ENCODE assay signal across 38 cellular contexts in genomic region chr20:53438368-53438767, GRCh38.
"Had no signal": no experiment of that assay in that cellular context is flagged by ENCODE, and none has a peak within 500 bp of the region (broad histone marks: within the 10 kb centered on the region; RNA-seq: fewer than 3 reads in every experiment).

No MANE protein-coding gene starts in this region.

- H3K4me3 ChIP-seq: adrenal gland, ascending aorta, body of pancreas, breast epithelium, cardiac muscle cell had no signal

- ATAC-seq: activated naive CD4-positive, alpha-beta T cell treated with anti-CD3 and anti-CD28 coated beads, Interleukin-2, amount 50 U/mL, for 72 hours; activated naive CD8-positive, alpha-beta T cell treated with anti-CD3 and anti-CD28 coated beads, Interleukin-2, amount 50 U/mL, for 24 hours; activated T-cell treated with anti-CD3 and anti-CD28 coated beads, Interleukin-2, amount 50 U/mL, for 4 hours; activated T-cell treated with anti-CD3 and anti-CD28 coated beads, Interleukin-2, amount 50 U/mL, for 72 hours; activated T-helper 17 cell treated with anti-CD3 and anti-CD28 coated beads, Interleukin-2, amount 50 U/mL, for 72 hours; body of pancreas had no signal

- H3K9me3 Mint-ChIP-seq: activated naive CD4-positive, alpha-beta T cell treated with anti-CD3 and anti-CD28 coated beads for 36 hours; activated naive CD4-positive, alpha-beta T cell treated with anti-CD3 and anti-CD28 coated beads, Interleukin-2, amount 50 U/mL, for 24 hours; activated naive CD8-positive, alpha-beta T cell treated with anti-CD3 and anti-CD28 coated beads, Interleukin-2, amount 50 U/mL, for 24 hours; activated T-cell treated with anti-CD3 and anti-CD28 coated beads, Interleukin-2, amount 50 U/mL, for 24 hours; activated T-cell treated with anti-CD3 and anti-CD28 coated beads, Interleukin-2, amount 50 U/mL, for 4 hours; activated T-helper 17 cell treated with anti-CD3 and anti-CD28 coated beads, Interleukin-2, amount 50 U/mL, for 72 hours; activated T-helper 2 cell treated with anti-CD3 and anti-CD28 coated beads, Interferon-gamma antibody, Interleukin-2, Interleukin-4, amounts not matched to agents 10 μg/mL and 5 μg/mL and 100 μg/mL, durations not matched to agents 14 hours and 24 hours and 36 hours had no signal

- H3K9me3 ChIP-seq: adrenal gland, ascending aorta, body of pancreas, breast epithelium had no signal

- H3K4me1 ChIP-seq: ascending aorta, body of pancreas, breast epithelium had no signal

- H3K27me3 Mint-ChIP-seq: activated naive CD4-positive, alpha-beta T cell treated with anti-CD3 and anti-CD28 coated beads, Interleukin-2, amount 10 ng/mL, durations not matched to agents 7 days and 5 days; activated naive CD4-positive, alpha-beta T cell treated with anti-CD3 and anti-CD28 coated beads, Interleukin-2, amount 50 U/mL, for 24 hours; activated naive CD8-positive, alpha-beta T cell treated with anti-CD3 and anti-CD28 coated beads for 36 hours; activated naive CD8-positive, alpha-beta T cell treated with anti-CD3 and anti-CD28 coated beads, Interleukin-2, amount 50 U/mL, for 24 hours; activated T-cell treated with anti-CD3 and anti-CD28 coated beads, Interleukin-2, amount 50 U/mL, for 24 hours; activated T-helper 17 cell treated with anti-CD3 and anti-CD28 coated beads, Interleukin-2, amount 50 U/mL, for 72 hours had no signal

- H3K27ac Mint-ChIP-seq: activated naive CD4-positive, alpha-beta T cell treated with anti-CD3 and anti-CD28 coated beads for 36 hours; activated naive CD4-positive, alpha-beta T cell treated with anti-CD3 and anti-CD28 coated beads, Interleukin-2, amount 10 ng/mL, durations not matched to agents 7 days and 5 days; activated naive CD4-positive, alpha-beta T cell treated with anti-CD3 and anti-CD28 coated beads, Interleukin-2, amount 50 U/mL, for 24 hours; activated naive CD8-positive, alpha-beta T cell; activated naive CD8-positive, alpha-beta T cell treated with anti-CD3 and anti-CD28 coated beads for 36 hours; activated naive CD8-positive, alpha-beta T cell treated with anti-CD3 and anti-CD28 coated beads, Interleukin-2, amount 50 U/mL, for 24 hours; activated T-cell treated with anti-CD3 and anti-CD28 coated beads, Interleukin-2, amount 50 U/mL, for 24 hours; activated T-cell treated with anti-CD3 and anti-CD28 coated beads, Interleukin-2, amount 50 U/mL, for 72 hours; activated T-helper 17 cell treated with anti-CD3 and anti-CD28 coated beads, Interleukin-2, amount 50 U/mL, for 72 hours; activated T-helper 2 cell treated with anti-CD3 and anti-CD28 coated beads, Interferon-gamma antibody, Interleukin-2, Interleukin-4, amounts not matched to agents 10 μg/mL and 5 μg/mL and 100 μg/mL, durations not matched to agents 14 hours and 24 hours and 36 hours; brain had no signal

- H3K27me3 ChIP-seq: adrenal gland, ascending aorta, body of pancreas, brain microvascular endothelial cell, breast epithelium, cardiac muscle cell had no signal

- DNase-seq: activated effector memory CD4-positive, alpha-beta T cell treated with anti-CD3 and anti-CD28 coated beads, Interleukin-2, amount 50 U/mL, for 16 hours; activated effector memory CD4-positive, alpha-beta T cell treated with Interleukin-2 at 50 U/mL for 16 hours; activated gamma-delta T cell; activated gamma-delta T cell treated with Interleukin-2 at 50 U/mL for 16 hours; activated naive CD4-positive, alpha-beta T cell; activated naive CD4-positive, alpha-beta T cell treated with anti-CD3 and anti-CD28 coated beads for 36 hours; activated naive CD4-positive, alpha-beta T cell treated with anti-CD3 and anti-CD28 coated beads, Interleukin-2, amount 10 ng/mL, durations not matched to agents 7 days and 5 days; activated naive CD4-positive, alpha-beta T cell treated with anti-CD3 and anti-CD28 coated beads, Interleukin-2, amount 50 U/mL, for 16 hours; activated naive CD4-positive, alpha-beta T cell treated with Interleukin-2 at 50 U/mL for 16 hours; activated naive CD8-positive, alpha-beta T cell treated with anti-CD3 and anti-CD28 coated beads for 36 hours; activated naive CD8-positive, alpha-beta T cell treated with anti-CD3 and anti-CD28 coated beads, Interleukin-2, amount 10 ng/mL, durations not matched to agents 7 days and 5 days; activated naive CD8-positive, alpha-beta T cell treated with anti-CD3 and anti-CD28 coated beads, Interleukin-2, amount 50 U/mL, for 24 hours; activated T-cell treated with anti-CD3 and anti-CD28 coated beads, Interleukin-2, amount 50 U/mL, for 24 hours; activated T-cell treated with anti-CD3 and anti-CD28 coated beads, Interleukin-2, amount 50 U/mL, for 4 hours; activated T-cell treated with anti-CD3 and anti-CD28 coated beads, Interleukin-2, amount 50 U/mL, for 48 hours; activated T-cell treated with anti-CD3 and anti-CD28 coated beads, Interleukin-2, amount 50 U/mL, for 72 hours; adrenal gland; amniotic stem cell; amygdala; anterior cingulate cortex; aorta; body of pancreas; brain microvascular endothelial cell; caudate nucleus; cerebellar nuclear complex had no signal

- H3K27ac ChIP-seq: adrenal gland, ascending aorta, body of pancreas, brain microvascular endothelial cell, breast epithelium, cardiac muscle cell had no signal

- H3K4me3 Mint-ChIP-seq: activated naive CD4-positive, alpha-beta T cell treated with anti-CD3 and anti-CD28 coated beads for 36 hours; activated naive CD4-positive, alpha-beta T cell treated with anti-CD3 and anti-CD28 coated beads, Interleukin-2, amount 10 ng/mL, durations not matched to agents 7 days and 5 days; activated naive CD4-positive, alpha-beta T cell treated with anti-CD3 and anti-CD28 coated beads, Interleukin-2, amount 50 U/mL, for 24 hours; activated naive CD8-positive, alpha-beta T cell; activated naive CD8-positive, alpha-beta T cell treated with anti-CD3 and anti-CD28 coated beads for 36 hours; activated naive CD8-positive, alpha-beta T cell treated with anti-CD3 and anti-CD28 coated beads, Interleukin-2, amount 10 ng/mL, durations not matched to agents 7 days and 5 days; activated naive CD8-positive, alpha-beta T cell treated with anti-CD3 and anti-CD28 coated beads, Interleukin-2, amount 50 U/mL, for 24 hours; activated T-cell treated with anti-CD3 and anti-CD28 coated beads, Interleukin-2, amount 50 U/mL, for 24 hours; activated T-cell treated with anti-CD3 and anti-CD28 coated beads, Interleukin-2, amount 50 U/mL, for 4 hours; activated T-cell treated with anti-CD3 and anti-CD28 coated beads, Interleukin-2, amount 50 U/mL, for 72 hours; activated T-helper 1 cell treated with anti-CD3 and anti-CD28 coated beads, Interleukin-12 subunit alpha, Interleukin-12 subunit beta, Interleukin-2, Interleukin-4 antibody, amounts not matched to agents 30 ng/mL and 10 ng/mL and 1 ng/mL, durations not matched to agents 14 hours and 24 hours and 36 hours; activated T-helper 17 cell treated with anti-CD3 and anti-CD28 coated beads, Interleukin-2, amount 50 U/mL, for 72 hours; brain; central memory CD8-positive, alpha-beta T cell had no signal

- H3K36me3 ChIP-seq: adrenal gland, ascending aorta, brain microvascular endothelial cell, breast epithelium, cardiac muscle cell had no signal

- FAIRE-seq: astrocyte, bronchial epithelial cell had no signal

- H3K4me1 Mint-ChIP-seq: activated naive CD4-positive, alpha-beta T cell treated with anti-CD3 and anti-CD28 coated beads, Interleukin-2, amount 10 ng/mL, durations not matched to agents 7 days and 5 days; activated naive CD4-positive, alpha-beta T cell treated with anti-CD3 and anti-CD28 coated beads, Interleukin-2, amount 50 U/mL, for 24 hours; activated naive CD8-positive, alpha-beta T cell treated with anti-CD3 and anti-CD28 coated beads for 36 hours; activated naive CD8-positive, alpha-beta T cell treated with anti-CD3 and anti-CD28 coated beads, Interleukin-2, amount 10 ng/mL, durations not matched to agents 7 days and 5 days; activated naive CD8-positive, alpha-beta T cell treated with anti-CD3 and anti-CD28 coated beads, Interleukin-2, amount 50 U/mL, for 24 hours; activated T-helper 17 cell treated with anti-CD3 and anti-CD28 coated beads, Interleukin-2, amount 50 U/mL, for 72 hours; central memory CD8-positive, alpha-beta T cell had no signal

- H3K36me3 Mint-ChIP-seq: activated naive CD4-positive, alpha-beta T cell treated with anti-CD3 and anti-CD28 coated beads, Interleukin-2, amount 10 ng/mL, durations not matched to agents 7 days and 5 days; activated naive CD8-positive, alpha-beta T cell; activated naive CD8-positive, alpha-beta T cell treated with anti-CD3 and anti-CD28 coated beads for 36 hours; activated naive CD8-positive, alpha-beta T cell treated with anti-CD3 and anti-CD28 coated beads, Interleukin-2, amount 10 ng/mL, durations not matched to agents 7 days and 5 days; brain had no signal
